8 cellular contexts compared by ENCODE assay signal in the genomic region with DNA sequence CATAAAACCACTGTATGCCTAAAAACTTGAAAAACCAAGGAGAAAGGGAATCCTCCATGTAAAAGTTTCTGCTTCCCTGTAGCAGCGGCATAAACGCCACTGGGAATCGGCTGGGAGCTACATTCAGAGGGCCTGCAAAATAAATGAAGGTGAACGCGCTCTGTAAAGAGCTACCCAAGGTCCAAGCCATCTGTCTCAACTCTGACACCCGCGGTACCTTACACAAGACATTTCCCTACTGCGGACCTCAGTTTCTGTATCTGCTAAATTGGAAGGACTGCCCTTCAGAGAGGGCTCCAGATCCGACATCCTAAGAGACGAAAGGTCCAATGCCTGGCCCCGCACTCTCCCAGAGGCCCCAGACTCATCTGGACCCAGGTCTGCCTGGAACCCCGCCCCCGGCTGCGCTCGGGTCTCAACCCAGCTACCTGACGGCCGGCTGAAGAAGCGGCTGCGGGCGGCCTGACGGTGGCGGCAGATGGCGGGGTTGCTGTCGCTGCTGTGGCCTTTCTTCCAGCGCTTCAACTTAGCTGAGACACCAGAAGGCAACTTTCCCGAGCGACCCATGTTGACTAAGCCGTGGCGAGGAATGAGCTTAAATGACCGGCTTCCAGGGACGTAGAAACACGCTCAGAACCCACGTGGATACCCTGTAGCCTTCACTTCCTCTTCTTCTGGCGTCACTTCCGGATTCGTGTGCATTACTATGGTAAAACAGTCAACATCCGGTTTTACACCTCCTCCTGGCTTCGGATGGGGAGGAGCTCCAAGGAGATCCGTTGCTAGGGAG. TPM values are rescaled to one million over a fixed set of nuclear protein-coding genes. Genes with fewer than 3 reads are reported as not detected.
DNase-seq lines count a peak whose midpoint lies in the region; ATAC-seq, FAIRE-seq and TF ChIP-seq lines count a peak whose summit lies in the region.

A gene with protein sequence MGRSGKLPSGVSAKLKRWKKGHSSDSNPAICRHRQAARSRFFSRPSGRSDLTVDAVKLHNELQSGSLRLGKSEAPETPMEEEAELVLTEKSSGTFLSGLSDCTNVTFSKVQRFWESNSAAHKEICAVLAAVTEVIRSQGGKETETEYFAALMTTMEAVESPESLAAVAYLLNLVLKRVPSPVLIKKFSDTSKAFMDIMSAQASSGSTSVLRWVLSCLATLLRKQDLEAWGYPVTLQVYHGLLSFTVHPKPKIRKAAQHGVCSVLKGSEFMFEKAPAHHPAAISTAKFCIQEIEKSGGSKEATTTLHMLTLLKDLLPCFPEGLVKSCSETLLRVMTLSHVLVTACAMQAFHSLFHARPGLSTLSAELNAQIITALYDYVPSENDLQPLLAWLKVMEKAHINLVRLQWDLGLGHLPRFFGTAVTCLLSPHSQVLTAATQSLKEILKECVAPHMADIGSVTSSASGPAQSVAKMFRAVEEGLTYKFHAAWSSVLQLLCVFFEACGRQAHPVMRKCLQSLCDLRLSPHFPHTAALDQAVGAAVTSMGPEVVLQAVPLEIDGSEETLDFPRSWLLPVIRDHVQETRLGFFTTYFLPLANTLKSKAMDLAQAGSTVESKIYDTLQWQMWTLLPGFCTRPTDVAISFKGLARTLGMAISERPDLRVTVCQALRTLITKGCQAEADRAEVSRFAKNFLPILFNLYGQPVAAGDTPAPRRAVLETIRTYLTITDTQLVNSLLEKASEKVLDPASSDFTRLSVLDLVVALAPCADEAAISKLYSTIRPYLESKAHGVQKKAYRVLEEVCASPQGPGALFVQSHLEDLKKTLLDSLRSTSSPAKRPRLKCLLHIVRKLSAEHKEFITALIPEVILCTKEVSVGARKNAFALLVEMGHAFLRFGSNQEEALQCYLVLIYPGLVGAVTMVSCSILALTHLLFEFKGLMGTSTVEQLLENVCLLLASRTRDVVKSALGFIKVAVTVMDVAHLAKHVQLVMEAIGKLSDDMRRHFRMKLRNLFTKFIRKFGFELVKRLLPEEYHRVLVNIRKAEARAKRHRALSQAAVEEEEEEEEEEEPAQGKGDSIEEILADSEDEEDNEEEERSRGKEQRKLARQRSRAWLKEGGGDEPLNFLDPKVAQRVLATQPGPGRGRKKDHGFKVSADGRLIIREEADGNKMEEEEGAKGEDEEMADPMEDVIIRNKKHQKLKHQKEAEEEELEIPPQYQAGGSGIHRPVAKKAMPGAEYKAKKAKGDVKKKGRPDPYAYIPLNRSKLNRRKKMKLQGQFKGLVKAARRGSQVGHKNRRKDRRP (N-terminal part only) (minus strand): TSS at position 676 of the 790 bp plus-strand sequence. CDS start 109 bp downstream, at position 567.

- H3K27ac Mint-ChIP-seq in T-cell, result peak within 1 kb of the TSS; percentile 93

- intact Hi-C loops in left cardiac atrium (cut with DNase I) (no loop called here), posterior vena cava (cut with DNase I) (no loop called here)

- no peaks in the 10 kb centered on the region for H3K9me3 Mint-ChIP-seq in T-cell

- peak; percentile 54 for TF ChIP-seq POLR2A in GM15510 (IDR thresholded peaks at IDR 0.05; ENCODE audit: borderline replicate concordance, extremely low read depth, insufficient read length)

- peak; percentile 48 for FAIRE-seq in urothelium cell line (lab: Jason Lieb, UNC)

- DNase-seq in NCI-H146 (lab: John Stamatoyannopoulos, UW), result peak; percentile 97
- DNase-seq in T-cell, result peak; percentile 47 to 92 (median 85)
- DNase-seq in amniotic epithelial cell (ENCODE audit: low read depth), result peak; percentile 98
- peak; percentile 89 for DNase-seq in left cardiac atrium
- peak; percentile 88 for DNase-seq in posterior vena cava (ENCODE audit: low spot score)
- peak; percentile 95 for DNase-seq in urothelium cell line (ENCODE audit: low spot score)

- POLR2A ChIA-PET in T-cell (lab: Charles Lee), result interaction anchor here (0.5 to 1.6 kb wide), 23 partner anchors 8 to 1271 kb away, joined by 3 to 16 read pairs (median 4); partner anchors contain the start of gene GOLGA7B (in 1 of the 2)

- no peaks in the 10 kb centered on the region for H3K27me3 Mint-ChIP-seq in T-cell

- H3K4me1 Mint-ChIP-seq in T-cell, result peaks cover 15 to 20% (median 16%) of the 10 kb centered on the region in 3 donors

- H3K36me3 Mint-ChIP-seq in T-cell, result peaks cover 6% of the 10 kb centered on the region

- peak within 1 kb of the TSS; percentile 93 to 98 (median 95) for H3K4me3 Mint-ChIP-seq in T-cell

- peak; percentile 95 for ATAC-seq in HG02870 (IDR thresholded peaks at IDR 0.05; ENCODE audit: unreplicated experiment)
- ATAC-seq in T-cell (replicated peaks in 1 of 4), result peak; percentile 96 to 99 (median 99)
- peak; percentile 98 to 99 for ATAC-seq in left cardiac atrium

- CTCF ChIA-PET in T-cell (lab: Charles Lee), result interaction anchor here in 1 of 2 donors (0.6 to 2.7 kb wide), 11 partner anchors 9 to 328 kb away, joined by 3 to 14 read pairs (median 4); partner anchors contain the start of genes FRAT1 and PGAM1

RNA-seq across cellular contexts. Expression of the gene that starts here (rescaled TPM):
- total RNA-seq in T-cell, result 10 to 100 TPM; 25.9 to 91.4 (median 33.5) TPM
- 10 to 100 TPM in 1 of 2 donors, 1 to 10 TPM in 1; 7.6 to 27.2 TPM for total RNA-seq in left cardiac atrium
- 10 to 100 TPM; 16.7 to 25.9 TPM for total RNA-seq in posterior vena cava

Comparison
In these comparisons a context has a peak if more than half of its experiments do, and no peak if none do; other contexts are left out.
1. Peak in every context shown above with its lines: DNase-seq and ATAC-seq.